Comparison of ENCODE assay signal across 9 cellular contexts in the genomic region with DNA sequence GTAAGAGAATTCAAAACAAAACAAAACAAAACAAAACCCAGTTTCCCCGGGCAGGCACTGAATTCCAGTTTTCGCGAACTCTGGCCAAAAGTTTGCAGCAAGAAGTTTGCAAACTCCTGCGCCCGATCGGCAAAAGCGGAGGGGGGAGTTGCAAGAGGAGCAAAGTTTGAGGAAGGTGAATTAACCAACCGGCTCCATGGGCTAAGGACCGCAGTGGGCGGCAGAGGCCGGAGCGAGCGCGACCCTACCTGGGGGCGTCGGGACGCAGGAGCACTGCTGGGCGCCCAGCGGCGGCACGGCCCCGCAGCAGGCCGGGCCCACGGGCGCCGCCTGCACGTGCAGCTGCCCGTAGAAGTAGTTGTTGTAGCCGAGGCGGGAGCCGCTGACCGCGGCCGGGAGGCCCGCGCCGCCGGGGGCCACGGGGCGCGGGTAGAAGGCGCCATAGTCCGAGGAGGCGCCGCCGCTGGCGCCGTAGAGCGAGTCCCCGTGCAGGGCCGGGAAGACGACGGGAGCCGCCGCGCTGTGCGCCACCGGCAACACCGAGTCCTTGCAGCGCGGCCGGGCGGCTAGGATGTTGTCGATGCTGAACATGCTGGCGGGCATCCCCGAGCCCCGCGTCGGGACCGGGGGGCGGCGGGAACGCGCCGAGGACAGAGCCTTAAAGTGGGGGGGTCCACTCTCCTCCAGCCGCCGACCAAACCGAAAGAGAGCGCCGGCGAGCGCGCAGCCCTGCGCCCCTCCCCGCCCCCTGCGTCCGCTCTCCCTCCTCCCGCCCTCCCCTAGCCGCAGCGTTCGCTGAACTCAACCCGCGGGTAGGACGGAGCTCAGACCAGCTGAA. TPM values are rescaled to one million over a fixed set of nuclear protein-coding genes. Genes with fewer than 3 reads are reported as not detected.
A peak's percentile ranks its signal among the peaks of the same experiment; 100 is the strongest.
DNase-seq lines count a peak whose midpoint lies in the region; ATAC-seq and TF ChIP-seq lines count a peak whose summit lies in the region.
"Had no signal": no experiment of that assay in that cellular context is flagged by ENCODE, and none has a peak within 500 bp of the region (broad histone marks: within the 10 kb centered on the region; RNA-seq: fewer than 3 reads in every experiment).

A gene (minus strand): TSS at position 701 of the 838 bp plus-strand sequence. CDS start 98 bp downstream, at position 603.

- H3K4me3 Mint-ChIP-seq in activated CD8-positive, alpha-beta T cell treated with anti-CD3 and anti-CD28 coated beads, Interleukin-2, amount 10 ng/mL, durations not matched to agents 7 days and 5 days: peak within 1 kb of the TSS; percentile 70

- H3K27me3 ChIP-seq in HL-60 (ENCODE audit: insufficient read depth, poor library complexity, severe bottlenecking): peaks cover 84% of the 10 kb centered on the region
- H3K27me3 ChIP-seq in right atrium auricular region: peaks cover 61 to 73% of the 10 kb centered on the region in 2 donors
- H3K27me3 ChIP-seq in sigmoid colon: peaks cover 76 to 100% (median 77%) of the 10 kb centered on the region in 3 donors
- H3K27me3 ChIP-seq in PC-9 (ENCODE audit: insufficient read depth, low read depth): peaks cover 27% of the 10 kb centered on the region

- no peaks in the 10 kb centered on the region for H3F3A ChIP-seq in PC-9 (ENCODE audit: insufficient read depth, low read depth)

- 1% methylated on average over 94 of the region's 94 CpGs for WGBS in sigmoid colon, 2 donors

- H3K36me3 ChIP-seq in right atrium auricular region (no peaks in the 10 kb centered on the region), sigmoid colon (no peaks in the 10 kb centered on the region), PC-9 (ENCODE audit: low read depth) (no peaks in the 10 kb centered on the region)

- in situ Hi-C loops in ACHN (cut with HindIII; ENCODE audit: low pct_ligation_motif_present, low pct_unique_long_range_greater_than_20kb, low sequenced_read_pairs): no loop called here

- H3K27ac Mint-ChIP-seq in activated CD8-positive, alpha-beta T cell treated with anti-CD3 and anti-CD28 coated beads, Interleukin-2, amount 10 ng/mL, durations not matched to agents 7 days and 5 days: peak within 1 kb of the TSS; percentile 46

- no peak within 1 kb of the TSS for H2AFZ ChIP-seq in PC-9

- intact Hi-C loops in sigmoid colon (cut with DNase I): loop anchor here (10.0 kb wide), 1 partner anchor 165 kb away; no protein-coding TSS in a partner anchor
- intact Hi-C loops in PC-9 (cut with micrococcal nuclease; ENCODE audit: unreplicated experiment): no loop called here

- H3K4me2 ChIP-seq in PC-9: no peak within 1 kb of the TSS

- H3K27ac ChIP-seq in HL-60 (replicated peaks) (no peak within 1 kb of the TSS), right atrium auricular region (no peak within 1 kb of the TSS), sigmoid colon (no peak within 1 kb of the TSS), PC-9 (no peak within 1 kb of the TSS)
- H3K27ac ChIP-seq: epithelial cell of prostate had no signal

- H3K4me1 Mint-ChIP-seq in activated CD8-positive, alpha-beta T cell treated with anti-CD3 and anti-CD28 coated beads, Interleukin-2, amount 10 ng/mL, durations not matched to agents 7 days and 5 days (ENCODE audit: low read depth): peaks cover 17% of the 10 kb centered on the region

- DNase-seq in ACHN: peak; percentile 8
- peak; percentile 4 for DNase-seq in HL-60 (ENCODE audit: low read depth in 1 of 2, low spot score in 1 of 2)
- peak; percentile 35 for DNase-seq in activated CD8-positive, alpha-beta T cell treated with anti-CD3 and anti-CD28 coated beads, Interleukin-2, amount 10 ng/mL, durations not matched to agents 7 days and 5 days
- DNase-seq in right atrium auricular region (ENCODE audit: low spot score): no peak
- no peak for DNase-seq in sigmoid colon
- no peak for DNase-seq in HT-29 (ENCODE audit: low spot score)
- no peak for DNase-seq in PC-9
- DNase-seq in activated effector memory CD4-positive, alpha-beta T cell treated with anti-CD3 and anti-CD28 coated beads, Interleukin-2, amount 50 U/mL, for 16 hours: no peak

- CTCF ChIA-PET in activated CD8-positive, alpha-beta T cell treated with anti-CD3 and anti-CD28 coated beads, Interleukin-2, amount 10 ng/mL, durations not matched to agents 7 days and 5 days (lab: Charles Lee): no interaction called here
- CTCF ChIA-PET in PC-9 (lab: Charles Lee): no interaction called here

- TF ChIP-seq EP300 in sigmoid colon (IDR thresholded peaks at IDR 0.05): no peak

- POLR2A ChIA-PET in activated CD8-positive, alpha-beta T cell treated with anti-CD3 and anti-CD28 coated beads, Interleukin-2, amount 10 ng/mL, durations not matched to agents 7 days and 5 days (lab: Charles Lee): no interaction called here
- POLR2A ChIA-PET in PC-9 (lab: Charles Lee; ENCODE audit: unreplicated experiment): no interaction called here

- H3K9me3 ChIP-seq in right atrium auricular region (no peaks in the 10 kb centered on the region), sigmoid colon (no peaks in the 10 kb centered on the region), PC-9 (ENCODE audit: insufficient read depth, low read depth) (no peaks in the 10 kb centered on the region)

- peak; percentile 57 for ATAC-seq in activated CD8-positive, alpha-beta T cell treated with anti-CD3 and anti-CD28 coated beads, Interleukin-2, amount 10 ng/mL, durations not matched to agents 7 days and 5 days

- peak within 1 kb of the TSS; percentile 3; the same call in 1 of the 2 replicates for H3K4me3 ChIP-seq in HL-60 (replicated peaks; ENCODE audit: insufficient read depth, low read length)
- peak within 1 kb of the TSS; percentile 40 to 56 for H3K4me3 ChIP-seq in right atrium auricular region
- H3K4me3 ChIP-seq in sigmoid colon: peak within 1 kb of the TSS; percentile 27 to 59 (median 50)
- no peak within 1 kb of the TSS for H3K4me3 ChIP-seq in PC-9

- peaks cover 84% of the 10 kb centered on the region for H3K27me3 Mint-ChIP-seq in activated CD8-positive, alpha-beta T cell treated with anti-CD3 and anti-CD28 coated beads, Interleukin-2, amount 10 ng/mL, durations not matched to agents 7 days and 5 days (ENCODE audit: low read depth)

- peaks cover 10% of the 10 kb centered on the region for H3K9me3 Mint-ChIP-seq in activated CD8-positive, alpha-beta T cell treated with anti-CD3 and anti-CD28 coated beads, Interleukin-2, amount 10 ng/mL, durations not matched to agents 7 days and 5 days (ENCODE audit: insufficient read depth)

- H4K20me1 ChIP-seq in PC-9 (ENCODE audit: insufficient read depth): no peaks in the 10 kb centered on the region

- peaks cover 0 to 33% of the 10 kb centered on the region in 2 donors for H3K4me1 ChIP-seq in right atrium auricular region
- H3K4me1 ChIP-seq in sigmoid colon: peaks cover 0 to 28% (median 26%) of the 10 kb centered on the region in 4 donors
- no peaks in the 10 kb centered on the region for H3K4me1 ChIP-seq in PC-9 (replicated peaks; ENCODE audit: insufficient read depth)

- no peaks in the 10 kb centered on the region for H3K9me2 ChIP-seq in PC-9 (ENCODE audit: insufficient read depth)

- TF ChIP-seq CTCF in HL-60 (IDR thresholded peaks at IDR 0.05; ENCODE audit: insufficient read depth, low read length): no peak
- TF ChIP-seq CTCF in right atrium auricular region (IDR thresholded peaks at IDR 0.05): peak in 1 of 2 donors; percentile 12
- no peak for TF ChIP-seq CTCF in sigmoid colon (IDR thresholded peaks at IDR 0.05)
- TF ChIP-seq CTCF in PC-9 (conservative IDR thresholded peaks at IDR 0.05): no peak

- H3K79me2 ChIP-seq in PC-9 (ENCODE audit: low read depth): no peaks in the 10 kb centered on the region

- TF ChIP-seq POLR2A in sigmoid colon (IDR thresholded peaks at IDR 0.05): no peak

- no TSS peak for BruUV-seq in PC-9 (replicated peaks; lab: Mats Ljungman, UMichigan)

- H3K36me3 Mint-ChIP-seq in activated CD8-positive, alpha-beta T cell treated with anti-CD3 and anti-CD28 coated beads, Interleukin-2, amount 10 ng/mL, durations not matched to agents 7 days and 5 days (ENCODE audit: low read depth): peaks cover 24% of the 10 kb centered on the region

RNA-seq across cellular contexts. Expression of the gene that starts here (rescaled TPM):
- total RNA-seq in activated CD8-positive, alpha-beta T cell treated with anti-CD3 and anti-CD28 coated beads, Interleukin-2, amount 10 ng/mL, durations not matched to agents 7 days and 5 days: not detected
- under 1 TPM in 1 of 2 donors, not detected in 1; 0.52 TPM for total RNA-seq in right atrium auricular region
- total RNA-seq in sigmoid colon: 1 to 10 TPM in 2 of 4 donors, under 1 TPM in 2; 0.33 to 7.5 (median 0.74) TPM
- under 1 TPM in 1 of 3 donors, not detected in 2; 0.07 TPM for polyA plus RNA-seq in sigmoid colon
- total RNA-seq in HT-29 (2014; rRNA removed; shearing (Covaris generic)): not detected in 2 replicates
- not detected in 2 replicates for total RNA-seq in PC-9 (2021)

Comparison
In these comparisons a context has a peak if more than half of its experiments do, and no peak if none do; other contexts are left out.
1. Peak in DNase-seq and ATAC-seq in activated CD8-positive, alpha-beta T cell treated with anti-CD3 and anti-CD28 coated beads, Interleukin-2, amount 10 ng/mL, durations not matched to agents 7 days and 5 days; RNA of the gene not detected or under 1 TPM.
2. DNase-seq: peak in ACHN (single experiment) and HL-60 (2 of 2); none in right atrium auricular region (single experiment), sigmoid colon (single experiment), HT-29 (single experiment), PC-9 (0 of 2) and activated effector memory CD4-positive, alpha-beta T cell treated with anti-CD3 and anti-CD28 coated beads, Interleukin-2, amount 50 U/mL, for 16 hours (single experiment).